15 cellular contexts compared by ENCODE assay signal in genomic region chr11:83371489-83371888, GRCh38.
DNase-seq lines count a peak whose midpoint lies in the region; ATAC-seq and TF ChIP-seq lines count a peak whose summit lies in the region.
"Had no signal": no experiment of that assay in that cellular context is flagged by ENCODE, and none has a peak within 500 bp of the region (broad histone marks: within the 10 kb centered on the region; RNA-seq: fewer than 3 reads in every experiment).

No MANE protein-coding gene starts in this region.

- H3K27me3 ChIP-seq in body of pancreas (no peaks in the 10 kb centered on the region), BE2C (no peaks in the 10 kb centered on the region; the same call in 1 of the 2 replicates)
- H3K27me3 ChIP-seq: BLaER1 treated with 17β-estradiol and CSF1 and Interleukin-3, amounts not matched to agents 10 nM and 100 nM had no signal

- no peak for TF ChIP-seq POLR2A in body of pancreas (IDR thresholded peaks at IDR 0.05)
- no peak for TF ChIP-seq POLR2A in lower leg skin (IDR thresholded peaks at IDR 0.05)

- DNase-seq in NCI-H82 (lab: John Stamatoyannopoulos, UW) (peak; percentile 14), body of pancreas (peak in 3 of 4 donors; percentile 19 to 26 (median 23)), BE2C (no peak), lower leg skin (ENCODE audit: low spot score in 2 of 2) (no peak), omental fat pad (ENCODE audit: low spot score) (no peak)
- DNase-seq: 8988T; ACHN; Caco-2; Calu3; CD4-positive, alpha-beta T cell; CD8-positive, alpha-beta T cell; DMS79 treated with DMSO at 0.1 percent for 48 hours; GF-D8 had no signal

- TF ChIP-seq CTCF in body of pancreas (IDR thresholded peaks at IDR 0.05) (no peak), BE2C (IDR thresholded peaks at IDR 0.05; ENCODE audit: low read depth, low read length) (no peak), lower leg skin (IDR thresholded peaks at IDR 0.05) (no peak), omental fat pad (IDR thresholded peaks at IDR 0.05) (no peak)

- no peak overlapping the region for H3K27ac ChIP-seq in body of pancreas
- H3K27ac ChIP-seq: BLaER1 treated with 17β-estradiol and CSF1 and Interleukin-3, amounts not matched to agents 10 nM and 100 nM; C4-2B had no signal

- intact Hi-C loops in body of pancreas (cut with DNase I) = no loop called here
- intact Hi-C loops in lower leg skin (cut with DNase I; ENCODE audit: low total_unique reads) = no loop called here

- peaks cover 6% of the 10 kb centered on the region for H3K4me1 ChIP-seq in body of pancreas
- H3K4me1 ChIP-seq in BE2C = no peaks in the 10 kb centered on the region
- H3K4me1 ChIP-seq: BLaER1 treated with 17β-estradiol and CSF1 and Interleukin-3, amounts not matched to agents 10 nM and 100 nM; Caco-2 had no signal

- H3K36me3 ChIP-seq in body of pancreas (replicated peaks in 1 of 2; ENCODE audit: insufficient read depth in 1 of 2, low read depth in 2 of 2) (no peaks in the 10 kb centered on the region), BE2C (no peaks in the 10 kb centered on the region)
- H3K36me3 ChIP-seq: BLaER1 treated with 17β-estradiol and CSF1 and Interleukin-3, amounts not matched to agents 10 nM and 100 nM had no signal

- peaks cover 0 to 7% (median 0%) of the 10 kb centered on the region in 3 donors for H3K9me3 ChIP-seq in body of pancreas
- H3K9me3 ChIP-seq in BE2C = no peaks in the 10 kb centered on the region

- peak; percentile 75 for ATAC-seq in body of pancreas
- no peak for ATAC-seq in omental fat pad (ENCODE audit: low FRiP score)
- ATAC-seq: CD8-positive, alpha-beta T cell had no signal

- H3K4me3 ChIP-seq in body of pancreas (no peak overlapping the region), BE2C (ENCODE audit: low read depth, low read length) (no peak overlapping the region), lower leg skin (ENCODE audit: low read depth, poor library complexity, severe bottlenecking) (no peak overlapping the region)
- H3K4me3 ChIP-seq: BLaER1 treated with 17β-estradiol and CSF1 and Interleukin-3, amounts not matched to agents 10 nM and 100 nM had no signal

Comparison
In these comparisons a context has a peak if more than half of its experiments do, and no peak if none do; other contexts are left out.
1. DNase-seq: peak in NCI-H82 (single experiment) and body of pancreas (3 of 4); none in BE2C (single experiment), lower leg skin (0 of 2) and omental fat pad (single experiment).